In the genomic region with DNA sequence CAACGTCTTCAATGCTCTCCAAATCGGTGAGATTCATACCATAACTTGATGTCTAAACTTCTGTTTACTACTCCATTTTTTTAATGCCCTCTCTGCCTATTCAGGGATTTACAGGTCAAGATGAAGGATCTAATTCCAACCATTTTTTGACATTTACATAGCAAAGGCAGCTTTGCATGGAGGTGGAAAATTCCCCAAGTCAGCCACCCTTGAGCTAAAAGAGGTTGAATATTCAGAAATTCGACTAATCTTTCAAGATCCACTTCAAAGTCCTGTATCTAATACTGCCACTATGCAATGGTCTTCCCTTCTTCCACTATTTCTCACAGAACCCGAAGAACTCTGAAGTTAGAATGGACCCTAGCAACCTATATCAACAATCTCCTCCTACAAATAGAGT, we compare ENCODE assay signal across 1 cellular context.
TF ChIP-seq lines count a peak whose summit lies in the region.

No MANE protein-coding gene starts in this region.

TF ChIP-seq in IMR-90, 13 proteins besides CTCF, POLR2A, EP300 and RAD21:
- TF ChIP-seq CEBPB (IDR thresholded peaks at IDR 0.05; ENCODE audit: low read depth, low read length) (no peak), MAZ (IDR thresholded peaks at IDR 0.05; ENCODE audit: borderline replicate concordance, low read depth, low read length) (no peak), MXI1 (IDR thresholded peaks at IDR 0.05; ENCODE audit: borderline replicate concordance, low read depth, low read length) (no peak), SMC3 (IDR thresholded peaks at IDR 0.05; ENCODE audit: low read depth, low read length) (no peak), FOS (IDR thresholded peaks at IDR 0.05; ENCODE audit: low read depth, low read length) (no peak), BHLHE40 (IDR thresholded peaks at IDR 0.05; ENCODE audit: low read depth, low read length) (no peak), MAFK (IDR thresholded peaks at IDR 0.05; ENCODE audit: low read depth, low read length) (no peak), CHD1 (IDR thresholded peaks at IDR 0.05; ENCODE audit: low read depth, low read length) (no peak), NFE2L2 (IDR thresholded peaks at IDR 0.05; ENCODE audit: low read depth, low read length) (no peak), RFX5 (IDR thresholded peaks at IDR 0.05; ENCODE audit: low read depth, low read length) (no peak)
- TF ChIP-seq, protein P1, sequence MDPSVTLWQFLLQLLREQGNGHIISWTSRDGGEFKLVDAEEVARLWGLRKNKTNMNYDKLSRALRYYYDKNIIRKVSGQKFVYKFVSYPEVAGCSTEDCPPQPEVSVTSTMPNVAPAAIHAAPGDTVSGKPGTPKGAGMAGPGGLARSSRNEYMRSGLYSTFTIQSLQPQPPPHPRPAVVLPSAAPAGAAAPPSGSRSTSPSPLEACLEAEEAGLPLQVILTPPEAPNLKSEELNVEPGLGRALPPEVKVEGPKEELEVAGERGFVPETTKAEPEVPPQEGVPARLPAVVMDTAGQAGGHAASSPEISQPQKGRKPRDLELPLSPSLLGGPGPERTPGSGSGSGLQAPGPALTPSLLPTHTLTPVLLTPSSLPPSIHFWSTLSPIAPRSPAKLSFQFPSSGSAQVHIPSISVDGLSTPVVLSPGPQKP (IDR thresholded peaks at IDR 0.05; ENCODE audit: borderline replicate concordance, low read depth, low read length), result no peak
- TF ChIP-seq, protein P2, sequence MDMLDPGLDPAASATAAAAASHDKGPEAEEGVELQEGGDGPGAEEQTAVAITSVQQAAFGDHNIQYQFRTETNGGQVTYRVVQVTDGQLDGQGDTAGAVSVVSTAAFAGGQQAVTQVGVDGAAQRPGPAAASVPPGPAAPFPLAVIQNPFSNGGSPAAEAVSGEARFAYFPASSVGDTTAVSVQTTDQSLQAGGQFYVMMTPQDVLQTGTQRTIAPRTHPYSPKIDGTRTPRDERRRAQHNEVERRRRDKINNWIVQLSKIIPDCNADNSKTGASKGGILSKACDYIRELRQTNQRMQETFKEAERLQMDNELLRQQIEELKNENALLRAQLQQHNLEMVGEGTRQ (IDR thresholded peaks at IDR 0.05; ENCODE audit: low read depth, low read length), result no peak
